17 cellular contexts compared by ENCODE assay signal in the genomic region with DNA sequence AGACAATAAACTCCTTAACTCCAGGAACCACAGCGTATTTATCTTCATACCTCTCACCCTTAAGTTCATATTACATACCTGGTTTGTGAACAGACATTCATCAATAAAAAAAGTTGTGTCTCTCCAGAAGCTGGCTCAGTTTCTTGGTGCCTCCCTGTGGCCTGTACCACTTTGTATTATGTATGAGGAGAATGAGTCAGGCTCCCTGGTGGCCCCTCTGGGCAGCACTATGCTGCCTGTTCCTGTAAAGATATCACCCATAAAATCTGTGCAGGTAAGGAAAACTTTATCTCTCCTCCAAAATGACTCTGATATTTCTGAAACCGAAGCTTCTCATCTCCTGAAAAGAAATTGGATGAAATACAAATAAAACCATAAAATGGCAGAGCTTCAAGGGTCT.
"Had no signal": no experiment of that assay in that cellular context is flagged by ENCODE, and none has a peak within 500 bp of the region (broad histone marks: within the 10 kb centered on the region; RNA-seq: fewer than 3 reads in every experiment).

No MANE protein-coding gene starts in this region.

- H3K4me1 Mint-ChIP-seq: neural crest cell had no signal

- ATAC-seq: activated T-cell treated with anti-CD3 and anti-CD28 coated beads, Interleukin-2, amount 50 U/mL, for 4 hours; left ventricle myocardium superior had no signal

- H3K27ac Mint-ChIP-seq: activated CD4-positive, alpha-beta memory T cell treated with anti-CD3 and anti-CD28 coated beads for 36 hours; activated naive CD8-positive, alpha-beta T cell; stimulated activated naive CD8-positive, alpha-beta T cell treated with anti-CD3 and anti-CD28 coated beads, Interleukin-15, Interleukin-2, amounts not matched to agents 100 ng/mL and 50 ng/mL, for 24 hours; T-helper 2 cell treated with Interferon-gamma antibody and Interleukin-4, amounts not matched to agents 5 μg/mL and 100 μg/mL, for 36 hours had no signal

- H3K27me3 Mint-ChIP-seq: activated CD4-positive, alpha-beta memory T cell treated with anti-CD3 and anti-CD28 coated beads for 36 hours; activated naive CD8-positive, alpha-beta T cell; stimulated activated naive CD8-positive, alpha-beta T cell treated with anti-CD3 and anti-CD28 coated beads, Interleukin-15, Interleukin-2, amounts not matched to agents 100 ng/mL and 50 ng/mL, for 24 hours had no signal

- H3K4me3 Mint-ChIP-seq: activated CD4-positive, alpha-beta memory T cell treated with anti-CD3 and anti-CD28 coated beads for 36 hours; activated naive CD8-positive, alpha-beta T cell; activated T-cell treated with anti-CD3 and anti-CD28 coated beads, Interleukin-2, amount 50 U/mL, for 4 hours; neural crest cell; stimulated activated naive CD8-positive, alpha-beta T cell treated with anti-CD3 and anti-CD28 coated beads, Interleukin-15, Interleukin-2, amounts not matched to agents 100 ng/mL and 50 ng/mL, for 24 hours; T-helper 2 cell treated with Interferon-gamma antibody and Interleukin-4, amounts not matched to agents 5 μg/mL and 100 μg/mL, for 36 hours had no signal

- FAIRE-seq: islet of Langerhans had no signal

- DNase-seq: activated CD4-positive, alpha-beta memory T cell treated with anti-CD3 and anti-CD28 coated beads for 36 hours; activated CD4-positive, CD25-positive, alpha-beta regulatory T cell treated with anti-CD3 and anti-CD28 coated beads, Interleukin-2, amount 50 U/mL, for 72 hours; activated effector memory CD4-positive, alpha-beta T cell treated with anti-CD3 and anti-CD28 coated beads, Interleukin-2, amount 50 U/mL, for 16 hours; activated T-cell treated with anti-CD3 and anti-CD28 coated beads, Interleukin-2, amount 50 U/mL, for 4 hours; amygdala; cerebellar nuclear complex; dermis blood vessel endothelial cell; left ventricle myocardium superior; ovary; stimulated activated CD4-positive, alpha-beta T cell treated with anti-CD3 and anti-CD28 coated beads, Interleukin-15, amount 100 ng/mL, for 24 hours; stimulated activated CD4-positive, alpha-beta T cell treated with anti-CD3 and anti-CD28 coated beads, Interleukin-4, amount 100 ng/mL, for 24 hours; uterus had no signal

- H3K9me3 Mint-ChIP-seq: T-helper 2 cell treated with Interferon-gamma antibody and Interleukin-4, amounts not matched to agents 5 μg/mL and 100 μg/mL, for 36 hours had no signal
